In genomic region chr10:96374985-96375830, GRCh38 we compare ENCODE assay signal across 8 cellular contexts. TPM values are rescaled to one million over a fixed set of nuclear protein-coding genes. Genes with fewer than 3 reads are reported as not detected.
DNase-seq lines count a peak whose midpoint lies in the region; ATAC-seq and TF ChIP-seq lines count a peak whose summit lies in the region.

No MANE protein-coding gene starts in this region.

- DNase-seq in COLO829 (ENCODE audit: low spot score) = peak; percentile 91
- peak; percentile 95 for DNase-seq in OCI-M1 (lab: John Stamatoyannopoulos, UW)
- peak; percentile 73 for DNase-seq in activated T-cell treated with anti-CD3 and anti-CD28 coated beads, Interleukin-2, amount 50 U/mL, for 1 hour
- peak; percentile 94 for DNase-seq in esophagus muscularis mucosa (ENCODE audit: extremely low spot score)
- DNase-seq in myocyte (ENCODE audit: low read depth) = peak; percentile 89
- DNase-seq in stimulated activated CD8-positive, alpha-beta memory T cell treated with anti-CD3 and anti-CD28 coated beads, Interleukin-7, amount 100 ng/mL, for 24 hours (ENCODE audit: low read depth) = peak; percentile 46

- H3K9ac ChIP-seq in HUES6 (ENCODE audit: low read length) = peak overlapping the region; percentile 8

- intact Hi-C loops in esophagus muscularis mucosa (cut with DNase I) = loop anchor here (5.0 to 10.0 kb wide), 3 partner anchors 137 to 650 kb away; partner anchors contain the start of genes LCOR and TLL2

- no peak for TF ChIP-seq POLR2A in esophagus muscularis mucosa (IDR thresholded peaks at IDR 0.05; ENCODE audit: low read depth)

- peak overlapping the region; percentile 52 for H3K4me3 ChIP-seq in HUES6 (ENCODE audit: low read depth, low read length)
- H3K4me3 ChIP-seq in esophagus muscularis mucosa = peak overlapping the region; percentile 49 to 60 (median 50)

- WGBS in esophagus muscularis mucosa = 12% methylated on average over 27 of the region's 36 CpGs

- H3K9me3 ChIP-seq in HUES6 (ENCODE audit: control insufficient read depth, insufficient read depth, low read depth, low read length) = no peaks in the 10 kb centered on the region
- H3K9me3 ChIP-seq in esophagus muscularis mucosa = no peaks in the 10 kb centered on the region

- H3K36me3 ChIP-seq in HUES6 (ENCODE audit: control insufficient read depth, insufficient read depth, low read length) (no peaks in the 10 kb centered on the region), esophagus muscularis mucosa (no peaks in the 10 kb centered on the region)

- no peak for TF ChIP-seq EP300 in esophagus muscularis mucosa (IDR thresholded peaks at IDR 0.05)

- H3K27me3 ChIP-seq in HUES6 (ENCODE audit: control insufficient read depth, insufficient read depth, low read length) = peaks cover 9% of the 10 kb centered on the region; the same call in 1 of the 2 replicates
- no peaks in the 10 kb centered on the region for H3K27me3 ChIP-seq in esophagus muscularis mucosa

- H3K27ac ChIP-seq in HUES6 (ENCODE audit: low read depth, low read length) (no peak overlapping the region), esophagus muscularis mucosa (replicated peaks in 1 of 4) (no peak overlapping the region)

- TF ChIP-seq CTCF in esophagus muscularis mucosa (IDR thresholded peaks at IDR 0.05) = peak in 2 of 3 experiments; percentile 97

- H3K4me1 ChIP-seq in HUES6 (ENCODE audit: control insufficient read depth, insufficient read depth, low read length) (peaks cover 21% of the 10 kb centered on the region), esophagus muscularis mucosa (peaks cover 7 to 34% (median 32%) of the 10 kb centered on the region in 4 donors)

- ATAC-seq in GM21360 (IDR thresholded peaks at IDR 0.05; ENCODE audit: unreplicated experiment) = peak; percentile 58

RNA-seq across cellular contexts. Expression of gene OPALIN, which starts 16.4 kb away (rescaled TPM):
- total RNA-seq in esophagus muscularis mucosa (not detected), myocyte (not detected in 2 replicates)
- not detected for polyA plus RNA-seq in myocyte (2012)
